In the genomic region with DNA sequence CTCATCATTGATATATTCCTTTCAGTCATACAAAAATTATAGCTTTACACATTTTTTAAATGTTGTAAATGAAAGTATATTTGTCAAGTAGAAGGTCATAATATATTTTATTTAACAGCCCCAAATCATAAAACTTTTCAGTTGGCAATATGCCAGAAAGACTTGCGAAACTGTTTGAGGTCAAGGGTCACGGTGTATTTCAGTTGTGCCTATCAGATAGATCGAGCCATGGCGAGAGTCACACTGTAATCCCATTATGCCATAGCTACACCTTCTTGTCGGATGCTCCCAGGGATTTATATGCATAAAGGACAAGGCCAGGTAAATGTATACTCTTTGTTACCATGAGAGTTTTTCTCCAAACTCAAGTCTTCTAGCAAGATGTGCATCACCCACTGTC, we compare ENCODE assay signal across 21 cellular contexts. TPM values are rescaled to one million over a fixed set of nuclear protein-coding genes. Genes with fewer than 3 reads are reported as not detected.
DNase-seq lines count a peak whose midpoint lies in the region; ATAC-seq, FAIRE-seq and TF ChIP-seq lines count a peak whose summit lies in the region.
"Had no signal": no experiment of that assay in that cellular context is flagged by ENCODE, and none has a peak within 500 bp of the region (broad histone marks: within the 10 kb centered on the region; RNA-seq: fewer than 3 reads in every experiment).

No MANE protein-coding gene starts in this region.

- TF ChIP-seq POLR2A in K562 (conservative IDR thresholded peaks at IDR 0.05) (no peak), breast epithelium (IDR thresholded peaks at IDR 0.05) (no peak)

- no peaks in the 10 kb centered on the region for H3K9me1 ChIP-seq in K562 (ENCODE audit: control insufficient read depth, insufficient read depth, low read length)

- H4K20me1 ChIP-seq in K562 (replicated peaks; ENCODE audit: control insufficient read depth, insufficient read depth, low read length) = no peaks in the 10 kb centered on the region

- H3K27me3 Mint-ChIP-seq in activated T-cell treated with anti-CD3 and anti-CD28 coated beads, Interleukin-2, amount 50 U/mL, for 4 hours (ENCODE audit: low read depth) = peaks cover 4% of the 10 kb centered on the region

- H3K27ac ChIP-seq in K562 (ENCODE audit: extremely low read depth, low read depth, low read length) (no peak overlapping the region), breast epithelium (no peak overlapping the region)
- H3K27ac ChIP-seq: PC-9, RWPE1 had no signal

- H3K9me3 Mint-ChIP-seq in activated T-cell treated with anti-CD3 and anti-CD28 coated beads, Interleukin-2, amount 50 U/mL, for 4 hours = no peaks in the 10 kb centered on the region
- H3K9me3 Mint-ChIP-seq: CD8-positive, alpha-beta memory T cell had no signal

- no peak for TF ChIP-seq CTCF in K562 (IDR thresholded peaks at IDR 0.05 in 2 of 3, conservative IDR thresholded peaks at IDR 0.05 in 1 of 3; ENCODE audit: insufficient read depth in 2 of 3, low read depth in 1 of 3, low read length in 3 of 3)
- no peak for TF ChIP-seq CTCF in fibroblast of the aortic adventitia (IDR thresholded peaks at IDR 0.05; ENCODE audit: insufficient read depth, low read length)
- no peak for TF ChIP-seq CTCF in mucosa of descending colon (IDR thresholded peaks at IDR 0.05)
- TF ChIP-seq CTCF in breast epithelium (IDR thresholded peaks at IDR 0.05) = no peak

- H3K79me2 ChIP-seq in K562 (ENCODE audit: control insufficient read depth, insufficient read depth, low read length) = no peaks in the 10 kb centered on the region

- no peak overlapping the region for H2AFZ ChIP-seq in K562 (ENCODE audit: low read depth, low read length)
- H2AFZ ChIP-seq: PC-9 had no signal

- no TSS peak for BruUV-seq in K562 (replicated peaks; lab: Mats Ljungman, UMichigan)

- CTCF ChIA-PET in K562 (lab: Yijun Ruan, JAX; ENCODE audit: low intra/inter-chr PET ratio) = no interaction called here

- no peaks in the 10 kb centered on the region for H3K4me1 ChIP-seq in K562 (replicated peaks in 1 of 2; ENCODE audit: control insufficient read depth in 2 of 2, insufficient read depth in 2 of 2, low read length in 2 of 2)
- H3K4me1 ChIP-seq in mucosa of descending colon (ENCODE audit: low read depth) = peaks cover 5% of the 10 kb centered on the region
- no peaks in the 10 kb centered on the region for H3K4me1 ChIP-seq in breast epithelium

- POLR2A ChIA-PET in K562 (lab: Yijun Ruan, JAX) = no interaction called here

- intact Hi-C loops in K562 (cut with micrococcal nuclease) = no loop called here
- intact Hi-C loops in mucosa of descending colon (cut with DNase I, micrococcal nuclease) = no loop called here
- intact Hi-C loops in breast epithelium (cut with DNase I; ENCODE audit: low total_unique reads) = no loop called here

- H3K9ac ChIP-seq in K562 (ENCODE audit: insufficient read depth in 1 of 2, low read depth in 2 of 2, low read length in 2 of 2) = no peak overlapping the region

- ATAC-seq in K562 (no peak), mucosa of descending colon (peak; percentile 62)
- no peak for ATAC-seq in activated T-cell treated with anti-CD3 and anti-CD28 coated beads, Interleukin-2, amount 50 U/mL, for 4 hours
- ATAC-seq: SK-N-SH treated with all-trans-retinoic acid at 6 μM for 48 hours had no signal

- TF ChIP-seq RAD21 in Ishikawa (IDR thresholded peaks at IDR 0.05; ENCODE audit: low read depth) (no peak), K562 (CRISPR knock-in tag; conservative IDR thresholded peaks at IDR 0.05 in 1 of 2, IDR thresholded peaks at IDR 0.05 in 1 of 2) (no peak)

- no peak for TF ChIP-seq EP300 in Ishikawa (IDR thresholded peaks at IDR 0.05; ENCODE audit: borderline replicate concordance)
- TF ChIP-seq EP300 in K562 (IDR thresholded peaks at IDR 0.05; ENCODE audit: low read length) = no peak

- 4% methylated on average over 5 of the region's 5 CpGs for WGBS in K562 (ENCODE audit: insufficient coverage, low coverage, missing lambda C conversion rate)

- no peaks in the 10 kb centered on the region for H3K27me3 ChIP-seq in K562 (ENCODE audit: control insufficient read depth in 2 of 2, insufficient read depth in 2 of 2, low read length in 2 of 2)
- no peaks in the 10 kb centered on the region for H3K27me3 ChIP-seq in breast epithelium
- H3K27me3 ChIP-seq: MG63 had no signal

- FAIRE-seq in K562 (lab: Jason Lieb, UNC) = no peak

- H3K9me3 ChIP-seq in K562 (replicated peaks; ENCODE audit: control insufficient read depth, insufficient read depth, low read depth, low read length) (no peaks in the 10 kb centered on the region), mucosa of descending colon (no peaks in the 10 kb centered on the region), breast epithelium (no peaks in the 10 kb centered on the region)
- H3K9me3 ChIP-seq: MG63 had no signal

- H3K4me1 Mint-ChIP-seq in activated T-cell treated with anti-CD3 and anti-CD28 coated beads, Interleukin-2, amount 50 U/mL, for 4 hours (ENCODE audit: low read depth) = no peaks in the 10 kb centered on the region
- H3K4me1 Mint-ChIP-seq: CD8-positive, alpha-beta memory T cell had no signal

- no peaks in the 10 kb centered on the region for H3K36me3 Mint-ChIP-seq in activated T-cell treated with anti-CD3 and anti-CD28 coated beads, Interleukin-2, amount 50 U/mL, for 4 hours (ENCODE audit: insufficient read depth)
- H3K36me3 Mint-ChIP-seq: CD8-positive, alpha-beta memory T cell had no signal

- no peak overlapping the region for H3K4me3 ChIP-seq in K562
- no peak overlapping the region for H3K4me3 ChIP-seq in fibroblast of the aortic adventitia (ENCODE audit: low read depth, low read length)
- H3K4me3 ChIP-seq in mucosa of descending colon = no peak overlapping the region
- H3K4me3 ChIP-seq in breast epithelium = no peak overlapping the region
- H3K4me3 ChIP-seq: MG63, PC-9 had no signal

- DNase-seq in K562 (ENCODE audit: extremely low read depth in 1 of 4, low spot score in 3 of 4) (peak in 3 of 4 experiments; percentile 8 to 11 (median 10)), fibroblast of the aortic adventitia (ENCODE audit: low read depth) (peak; percentile 4), mucosa of descending colon (peak in 1 of 3 donors; percentile 21), NCI-H226 (no peak), breast epithelium (ENCODE audit: low spot score in 2 of 2) (no peak)
- DNase-seq in effector CD8-positive, alpha-beta T cell (lab: John Stamatoyannopoulos, UW) = no peak
- DNase-seq in activated T-cell treated with anti-CD3 and anti-CD28 coated beads, Interleukin-2, amount 50 U/mL, for 4 hours = no peak
- DNase-seq: C1 segment of cervical spinal cord; CD8-positive, alpha-beta memory T cell; DMS79; Kasumi-1; MG63; NCI-H1105; NCI-H2081 treated with DMSO at 0.1 percent for 48 hours; NCI-H510A; NCI-H774; PC-9; SIG-M5 had no signal

- H3K4me2 ChIP-seq in K562 (ENCODE audit: insufficient read depth, low read length) = no peak overlapping the region
- H3K4me2 ChIP-seq: PC-9 had no signal

- in situ Hi-C loops in K562 (cut with MboI) = no loop called here

- H3K4me3 Mint-ChIP-seq in activated T-cell treated with anti-CD3 and anti-CD28 coated beads, Interleukin-2, amount 50 U/mL, for 4 hours = no peak overlapping the region
- H3K4me3 Mint-ChIP-seq: CD8-positive, alpha-beta memory T cell had no signal

- no peaks in the 10 kb centered on the region for H3K36me3 ChIP-seq in K562 (ENCODE audit: control insufficient read depth, insufficient read depth, low read length)
- H3K36me3 ChIP-seq in mucosa of descending colon (ENCODE audit: low read depth) = no peaks in the 10 kb centered on the region
- H3K36me3 ChIP-seq in breast epithelium = no peaks in the 10 kb centered on the region
- H3K36me3 ChIP-seq: MG63 had no signal

TF ChIP-seq in Ishikawa, 13 proteins besides CTCF, POLR2A, EP300 and RAD21:
- TF ChIP-seq NFIC (IDR thresholded peaks at IDR 0.05) = peak; percentile 47; the same call in 1 of the 2 replicates
- TF ChIP-seq CEBPB (IDR thresholded peaks at IDR 0.05) = peak; percentile 70
- TF ChIP-seq EGR1 (IDR thresholded peaks at IDR 0.05) = no peak

TF ChIP-seq in K562, 482 proteins besides CTCF, POLR2A, EP300 and RAD21 (continues in another document):
- TF ChIP-seq PML (IDR thresholded peaks at IDR 0.05; ENCODE audit: low read length) (no peak), CEBPB (tag; IDR thresholded peaks at IDR 0.05) (peak; percentile 92), NFIC (IDR thresholded peaks at IDR 0.05) (peak; percentile 97), TRIM24 (IDR thresholded peaks at IDR 0.05) (0 out of 4 replicates have a peak, but pooled peaks have one; percentile 20 to 37), CBX3 (IDR thresholded peaks at IDR 0.05; ENCODE audit: borderline replicate concordance in 1 of 2, low read length in 2 of 2) (no peak), SREBF2 (CRISPR knock-in tag; IDR thresholded peaks at IDR 0.05) (no peak), CEBPG (CRISPR knock-in tag; IDR thresholded peaks at IDR 0.05) (no peak), CEBPG (tag; conservative IDR thresholded peaks at IDR 0.05 in 1 of 2, IDR thresholded peaks at IDR 0.05 in 1 of 2) (peak; percentile 46 to 63; a peak in 3 of 4 replicates), NFIX (CRISPR knock-in tag; IDR thresholded peaks at IDR 0.05; ENCODE audit: low read depth) (peak; percentile 91), NR2C1 (IDR thresholded peaks at IDR 0.05) (peak; percentile 82), NR2C1 (tag; IDR thresholded peaks at IDR 0.05) (peak; percentile 91)

RNA-seq across cellular contexts. Expression of gene G2E3, which starts 26.7 kb away (rescaled TPM):
- total RNA-seq in K562 (2011; cell fraction: chromatin; rRNA removed; ENCODE audit: low replicate concordance) = 17.0 and 66.9 TPM in 2 replicates
- 10.3 and 14.1 TPM in 2 replicates for total RNA-seq in K562 (2011; cell fraction: nucleolus; rRNA removed)
- total RNA-seq in K562 (2011; cell fraction: nucleoplasm; rRNA removed) = 27.8 and 43.4 TPM in 2 replicates
- total RNA-seq in K562 (2014; rRNA removed) = 9.8 and 10.7 TPM in 2 replicates
- 35.4 and 41.0 TPM in 2 replicates for total RNA-seq in K562 (2014; rRNA removed; fragmentation: Illumina TruSeq; extraction: Trizol)
- total RNA-seq in K562 (2015; rRNA removed; fragmentation: Illumina TruSeq; extraction: Trizol) = 24.7 and 25.4 TPM in 2 replicates
- 24.2 and 25.8 TPM in 2 replicates for total RNA-seq in K562 (2021)
- polyA plus RNA-seq in K562 (2011; rRNA removed) = 25.3 and 31.3 TPM in 2 replicates
- 3.2 and 7.3 TPM in 2 replicates for polyA plus RNA-seq in K562 (2011; cell fraction: cytosol; rRNA removed)
- 9.6 and 12.7 TPM in 2 replicates for polyA plus RNA-seq in K562 (2011; cell fraction: nucleus; rRNA removed)
- 12.9 and 13.2 TPM in 2 replicates for polyA plus RNA-seq in K562 (2012)
- 18.1 and 20.4 TPM in 2 replicates for polyA plus RNA-seq in K562 (2014; fragmentation: Illumina TruSeq; extraction: Trizol)
- polyA plus RNA-seq in K562 (2014; fragmentation: Nextera tagmentation; extraction: Ambion mirVana) = 10 to 100 TPM; 20.2 to 53.5 TPM
- polyA plus RNA-seq in K562 (2014; rRNA removed) = 13.6 and 14.7 TPM in 2 replicates
- polyA minus RNA-seq in K562 (2011; rRNA and poly(A)+ RNA removed) = 49.3 and 50.0 TPM in 2 replicates
- polyA minus RNA-seq in K562 (2011; cell fraction: cytosol; rRNA and poly(A)+ RNA removed) = 17.1 and 23.4 TPM in 2 replicates
- polyA minus RNA-seq in K562 (2011; cell fraction: nucleus; rRNA and poly(A)+ RNA removed) = 16.8 and 33.2 TPM in 2 replicates
- total RNA-seq in fibroblast of the aortic adventitia (ENCODE audit: low replicate concordance) = 24.8 and 43.9 TPM in 2 replicates
- total RNA-seq in mucosa of descending colon = 10 to 100 TPM; 14.9 to 16.3 (median 15.1) TPM
- 10 to 100 TPM; 11.6 to 16.5 (median 16.0) TPM for total RNA-seq in activated T-cell treated with anti-CD3 and anti-CD28 coated beads, Interleukin-2, amount 50 U/mL, for 4 hours
- total RNA-seq in breast epithelium = 10 to 100 TPM; 12.3 to 22.2 (median 12.5) TPM

Comparison
In these comparisons a context has a peak if more than half of its experiments do, and no peak if none do; other contexts are left out.
1. DNase-seq: peak in K562 (3 of 4) and fibroblast of the aortic adventitia (single experiment); none in effector CD8-positive, alpha-beta T cell (single experiment), NCI-H226 (single experiment), activated T-cell treated with anti-CD3 and anti-CD28 coated beads, Interleukin-2, amount 50 U/mL, for 4 hours (single experiment) and breast epithelium (0 of 2).